8 cellular contexts compared by ENCODE assay signal in the genomic region with DNA sequence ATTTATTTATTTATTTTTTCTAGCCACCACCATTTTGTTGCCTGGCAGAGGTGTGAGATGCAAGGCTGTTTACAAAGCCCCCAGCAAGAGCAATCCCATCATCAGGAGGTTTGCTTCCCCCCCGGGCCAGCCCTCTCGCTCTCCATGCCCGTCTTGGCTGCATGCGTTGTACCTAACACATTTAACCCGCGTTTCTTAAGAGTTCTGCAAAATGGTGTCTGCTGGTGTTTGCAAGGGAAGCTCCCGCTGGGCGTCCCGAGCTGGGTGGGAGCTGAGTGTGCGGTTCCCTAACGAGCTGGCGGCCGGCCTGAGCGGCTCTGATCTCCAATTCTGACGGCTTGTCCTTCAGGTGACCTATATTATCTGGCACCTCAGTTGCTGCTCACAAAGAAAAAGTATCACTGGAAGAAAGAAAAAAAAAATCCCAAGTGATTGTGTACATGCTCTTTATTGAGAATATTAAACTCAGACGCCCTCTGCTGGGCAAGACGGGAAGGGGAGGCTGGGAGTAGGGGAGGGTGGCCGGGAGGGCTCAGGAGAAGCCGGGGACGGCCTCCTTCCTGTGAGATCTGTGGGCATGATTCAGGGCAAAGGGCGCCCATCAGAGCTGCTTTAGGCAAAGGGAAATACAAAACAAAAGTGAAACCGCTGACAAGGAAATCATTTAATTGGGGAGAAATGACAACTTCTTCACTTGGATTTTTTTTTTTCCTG.
DNase-seq lines count a peak whose midpoint lies in the region; ATAC-seq, FAIRE-seq and TF ChIP-seq lines count a peak whose summit lies in the region.

No MANE protein-coding gene starts in this region.

- no peaks in the 10 kb centered on the region for H3K27me3 Mint-ChIP-seq in T-helper 1 cell treated with Interleukin-12 subunit alpha and Interleukin-12 subunit beta and Interleukin-4 antibody, amounts not matched to agents 30 μg/mL and 1 μg/mL, for 36 hours (ENCODE audit: low read depth)

- peak; percentile 49 for ATAC-seq in HG02571 (IDR thresholded peaks at IDR 0.05; ENCODE audit: unreplicated experiment)

- H3K9me3 Mint-ChIP-seq in T-helper 1 cell treated with Interleukin-12 subunit alpha and Interleukin-12 subunit beta and Interleukin-4 antibody, amounts not matched to agents 30 μg/mL and 1 μg/mL, for 36 hours = no peaks in the 10 kb centered on the region

- peak overlapping the region; percentile 58 to 64 for H3K4me3 ChIP-seq in right atrium auricular region

- no peaks in the 10 kb centered on the region for H3K36me3 ChIP-seq in right atrium auricular region

- peak overlapping the region; percentile 87 for H3K27ac Mint-ChIP-seq in T-helper 1 cell treated with Interleukin-12 subunit alpha and Interleukin-12 subunit beta and Interleukin-4 antibody, amounts not matched to agents 30 μg/mL and 1 μg/mL, for 36 hours

- H3K36me3 Mint-ChIP-seq in T-helper 1 cell treated with Interleukin-12 subunit alpha and Interleukin-12 subunit beta and Interleukin-4 antibody, amounts not matched to agents 30 μg/mL and 1 μg/mL, for 36 hours (ENCODE audit: low read depth) = no peaks in the 10 kb centered on the region

- no peaks in the 10 kb centered on the region for H3K9me3 ChIP-seq in right atrium auricular region

- peak overlapping the region; percentile 90 for H3K27ac ChIP-seq in right atrium auricular region

- peaks cover 27% of the 10 kb centered on the region for H3K4me1 Mint-ChIP-seq in T-helper 1 cell treated with Interleukin-12 subunit alpha and Interleukin-12 subunit beta and Interleukin-4 antibody, amounts not matched to agents 30 μg/mL and 1 μg/mL, for 36 hours (ENCODE audit: low read depth)

- FAIRE-seq in urothelium cell line (lab: Jason Lieb, UNC) = no peak

- peak overlapping the region; percentile 90 for H3K4me3 Mint-ChIP-seq in T-helper 1 cell treated with Interleukin-12 subunit alpha and Interleukin-12 subunit beta and Interleukin-4 antibody, amounts not matched to agents 30 μg/mL and 1 μg/mL, for 36 hours

- DNase-seq in GM03348 (ENCODE audit: low spot score) (peak; percentile 91), NCI-H1436 treated with DMSO at 0.1 percent for 48 hours (lab: John Stamatoyannopoulos, UW) (peak; percentile 61), amygdala (lab: John Stamatoyannopoulos, UW) (peak; percentile 24 to 97 (median 83)), right atrium auricular region (ENCODE audit: low spot score) (peak; percentile 98), pulmonary artery endothelial cell (ENCODE audit: low read depth, low spot score) (peak; percentile 74), urothelium cell line (ENCODE audit: low spot score) (peak; percentile 95)

- no peaks in the 10 kb centered on the region for H3K27me3 ChIP-seq in right atrium auricular region

- TF ChIP-seq CTCF in right atrium auricular region (IDR thresholded peaks at IDR 0.05) = peak; percentile 79 to 95

- peaks cover 0 to 34% of the 10 kb centered on the region in 2 donors for H3K4me1 ChIP-seq in right atrium auricular region

Comparison
In these comparisons a context has a peak if more than half of its experiments do, and no peak if none do; other contexts are left out.
1. Peak in every context shown above with its lines: DNase-seq, ATAC-seq, H3K4me3 ChIP-seq and H3K27ac ChIP-seq.